ENCODE assay signal across 8 cellular contexts in the genomic region with DNA sequence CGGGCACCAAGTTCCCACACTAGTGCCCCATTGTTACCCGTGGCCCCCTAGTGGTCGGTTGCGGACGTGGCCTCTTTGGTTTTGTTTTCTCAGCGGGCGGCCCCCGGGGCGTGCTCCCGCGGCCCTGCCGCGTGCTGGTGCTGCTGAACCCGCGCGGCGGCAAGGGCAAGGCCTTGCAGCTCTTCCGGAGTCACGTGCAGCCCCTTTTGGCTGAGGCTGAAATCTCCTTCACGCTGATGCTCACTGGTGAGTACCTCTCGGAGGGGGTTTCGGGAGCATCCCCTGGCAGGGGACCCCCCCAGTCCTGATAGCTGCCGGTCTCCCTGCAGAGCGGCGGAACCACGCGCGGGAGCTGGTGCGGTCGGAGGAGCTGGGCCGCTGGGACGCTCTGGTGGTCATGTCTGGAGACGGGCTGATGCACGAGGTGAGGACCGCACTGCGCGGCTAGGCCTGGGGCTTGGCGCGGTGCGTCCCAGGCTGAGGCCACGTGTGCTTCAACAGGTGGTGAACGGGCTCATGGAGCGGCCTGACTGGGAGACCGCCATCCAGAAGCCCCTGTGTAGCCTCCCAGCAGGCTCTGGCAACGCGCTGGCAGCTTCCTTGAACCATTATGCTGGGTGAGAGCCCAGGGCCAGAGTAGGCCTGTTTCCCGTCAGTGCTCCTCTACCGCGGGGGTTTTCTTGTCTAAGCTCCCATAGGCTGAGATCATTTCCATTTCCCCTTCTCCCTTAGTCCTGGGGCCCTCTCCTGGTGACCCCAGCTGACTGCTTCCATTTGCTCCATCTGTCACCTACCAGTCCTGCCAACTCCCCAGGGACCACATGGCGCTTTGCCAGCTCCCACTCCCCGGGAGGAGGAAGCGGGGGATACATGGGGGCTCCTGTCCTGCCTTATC. TPM values are rescaled to one million over a fixed set of nuclear protein-coding genes. Genes with fewer than 3 reads are reported as not detected.
DNase-seq lines count a peak whose midpoint lies in the region; ATAC-seq and TF ChIP-seq lines count a peak whose summit lies in the region.

No MANE protein-coding gene starts in this region.

- H3K9me2 ChIP-seq in SK-N-SH: no peaks in the 10 kb centered on the region

- H3K9ac ChIP-seq in SK-N-SH: peak overlapping the region; percentile 82; the same call in 1 of the 2 replicates

- ATAC-seq in psoas muscle (peak; percentile 52 to 76 (median 56)), HG02840 (IDR thresholded peaks at IDR 0.05; ENCODE audit: low FRiP score, unreplicated experiment) (no peak)

- intact Hi-C loops in psoas muscle (cut with DNase I): no loop called here

- peaks cover 5 to 7% of the 10 kb centered on the region in 2 experiments for H3K36me3 ChIP-seq in SK-N-SH (replicated peaks in 1 of 2; ENCODE audit: control insufficient read depth in 1 of 2, insufficient read depth in 2 of 2, low read length in 1 of 2)
- H3K36me3 ChIP-seq in psoas muscle (ENCODE audit: insufficient read depth in 1 of 2, low read depth in 1 of 2): peaks cover 0 to 23% of the 10 kb centered on the region in 2 donors
- H3K36me3 ChIP-seq in urinary bladder (ENCODE audit: insufficient read depth): peaks cover 4% of the 10 kb centered on the region

- no peak for TF ChIP-seq EP300 in SK-N-SH (IDR thresholded peaks at IDR 0.05; ENCODE audit: borderline replicate concordance in 1 of 2, low read depth in 1 of 2, low read length in 1 of 2)

- peak; percentile 70 for DNase-seq in DMS153 treated with DMSO at 0.1 percent for 48 hours (lab: John Stamatoyannopoulos, UW; ENCODE audit: unreplicated experiment)
- peak; percentile 89 for DNase-seq in KBM-7
- peak; percentile 96 for DNase-seq in SK-N-SH
- DNase-seq in activated naive CD4-positive, alpha-beta T cell (lab: John Stamatoyannopoulos, UW): peak; percentile 38 to 75 (median 66)
- peak; percentile 88 for DNase-seq in glomerular visceral epithelial cell (ENCODE audit: extremely low spot score)
- peak; percentile 87 to 90 for DNase-seq in psoas muscle

- in situ Hi-C loops in KBM-7 (cut with MboI; ENCODE audit: low pct_unique_long_range_greater_than_20kb, low sequenced_read_pairs): no loop called here

- peak; percentile 98 for TF ChIP-seq CTCF in SK-N-SH (IDR thresholded peaks at IDR 0.05)
- TF ChIP-seq CTCF in psoas muscle (IDR thresholded peaks at IDR 0.05): peak; percentile 80

- H4K20me1 ChIP-seq in SK-N-SH (ENCODE audit: insufficient read depth): peaks cover 22% of the 10 kb centered on the region; the same call in 1 of the 2 replicates

- CTCF ChIA-PET in SK-N-SH (lab: Yijun Ruan, JAX): interaction anchor here (0.5 to 13.8 kb wide), 56 partner anchors 10 to 407 kb away, joined by 3 to 312 read pairs (median 6); partner anchors contain the start of genes AANAT, ACOX1, EXOC7 and PRPSAP1

- H3K4me3 ChIP-seq in SK-N-SH (ENCODE audit: low read depth in 2 of 2, low read length in 1 of 2) (peak overlapping the region; percentile 53 to 78), psoas muscle (peak overlapping the region; percentile 74), urinary bladder (ENCODE audit: low read depth, low read length) (peak overlapping the region; percentile 10)

- POLR2A ChIA-PET in SK-N-SH (lab: Yijun Ruan, JAX): interaction anchor here (0.5 to 5.0 kb wide), 2 partner anchors 33 to 69 kb away, joined by 3 to 39 read pairs; partner anchors contain the start of gene PRPSAP1

- H3K27ac ChIP-seq in SK-N-SH (ENCODE audit: low read depth in 2 of 2, low read length in 1 of 2) (peak overlapping the region in 1 of 2 experiments; percentile 80; a peak in 1 of 4 replicates), psoas muscle (no peak overlapping the region), urinary bladder (ENCODE audit: low read depth) (no peak overlapping the region)

- peak overlapping the region; percentile 86 for H2AFZ ChIP-seq in SK-N-SH (ENCODE audit: low read depth)

- H3K9me3 ChIP-seq in SK-N-SH (no peaks in the 10 kb centered on the region), psoas muscle (no peaks in the 10 kb centered on the region)

- peak overlapping the region; percentile 89 for H3K4me2 ChIP-seq in SK-N-SH

- H3K27me3 ChIP-seq in SK-N-SH (ENCODE audit: insufficient read depth) (no peaks in the 10 kb centered on the region), psoas muscle (ENCODE audit: insufficient read depth in 3 of 3, low read length in 2 of 3) (no peaks in the 10 kb centered on the region)

- TF ChIP-seq RAD21 in SK-N-SH (IDR thresholded peaks at IDR 0.05; ENCODE audit: low read length): peak; percentile 56

- WGBS in SK-N-SH (ENCODE audit: low lambda C conversion rate): 53% methylated on average over 42 of the region's 52 CpGs
- WGBS in psoas muscle, 3 donors: 20 to 24% (median 22%) methylated on average over 52 of the region's 52 CpGs
- WGBS in urinary bladder: 24% methylated on average over 52 of the region's 52 CpGs

- peaks cover 23% of the 10 kb centered on the region for H3F3A ChIP-seq in SK-N-SH (replicated peaks; ENCODE audit: insufficient read depth)

- H3K4me1 ChIP-seq in SK-N-SH (ENCODE audit: control insufficient read depth in 1 of 2, insufficient read depth in 2 of 2, low read depth in 1 of 2, low read length in 1 of 2): peaks cover 0 to 40% of the 10 kb centered on the region in 2 experiments; a peak in 1 of 4 replicates
- peaks cover 15% of the 10 kb centered on the region for H3K4me1 ChIP-seq in psoas muscle
- no peaks in the 10 kb centered on the region for H3K4me1 ChIP-seq in urinary bladder (ENCODE audit: insufficient read depth)

- H3K79me2 ChIP-seq in SK-N-SH (ENCODE audit: insufficient read depth): peaks cover 28% of the 10 kb centered on the region; the same call in 1 of the 2 replicates

TF ChIP-seq in SK-N-SH, 30 proteins besides CTCF, POLR2A, EP300 and RAD21:
- TF ChIP-seq FOXJ3 (CRISPR knock-in tag; IDR thresholded peaks at IDR 0.05): 0 out of 2 replicates have a peak, but pooled peaks have one; percentile 24
- no peak for TF ChIP-seq MXI1 (IDR thresholded peaks at IDR 0.05; ENCODE audit: low read depth, low read length)
- peak; percentile 86 for TF ChIP-seq MAX (IDR thresholded peaks at IDR 0.05; ENCODE audit: low read depth)
- no peak for TF ChIP-seq GATA2 (CRISPR knock-in tag; IDR thresholded peaks at IDR 0.05)
- TF ChIP-seq SMC3 (IDR thresholded peaks at IDR 0.05; ENCODE audit: low read depth, low read length): peak; percentile 75
- TF ChIP-seq ELF1 (IDR thresholded peaks at IDR 0.05): no peak
- peak; percentile 36; the same call in 1 of the 2 replicates for TF ChIP-seq RCOR1 (IDR thresholded peaks at IDR 0.05; ENCODE audit: low read length)
- TF ChIP-seq NFIC (IDR thresholded peaks at IDR 0.05; ENCODE audit: borderline replicate concordance): no peak
- no peak for TF ChIP-seq REST (IDR thresholded peaks at IDR 0.05; ENCODE audit: low read depth, low read length)
- 0 out of 2 replicates have a peak, but pooled peaks have one; percentile 35 for TF ChIP-seq TAF1 (IDR thresholded peaks at IDR 0.05; ENCODE audit: borderline replicate concordance, low read depth, low read length)
TF ChIP-seq in SK-N-SH: peak in this region for 5.

RNA-seq across cellular contexts. Expression of gene SPHK1, which starts 1.7 kb away (rescaled TPM):
- polyA plus RNA-seq in SK-N-SH (2012; rRNA removed) (7.7 and 12.3 TPM in 2 replicates), psoas muscle (10 to 100 TPM in 1 of 3 donors, 1 to 10 TPM in 2; 1.3 to 21.3 (median 3.1) TPM), urinary bladder (12.6 TPM)
- 3.4 and 5.6 TPM in 2 replicates for polyA plus RNA-seq in SK-N-SH (2012; cell fraction: cytosol; rRNA removed)
- 43.8 and 66.0 TPM in 2 replicates for polyA plus RNA-seq in SK-N-SH (2012; cell fraction: nucleus; rRNA removed)
- total RNA-seq in psoas muscle (1 to 10 TPM in 3 of 4 donors, under 1 TPM in 1; 0.90 to 5.3 (median 2.6) TPM), urinary bladder (3.8 TPM)

RNA-seq across cellular contexts. Expression of gene PRPSAP1, which starts 32.4 kb away (rescaled TPM):
- polyA plus RNA-seq in SK-N-SH (2012; rRNA removed) (118 and 125 TPM in 2 replicates), psoas muscle (10 to 100 TPM in 2 of 3 donors, 1 to 10 TPM in 1; 9.5 to 24.7 (median 12.3) TPM), urinary bladder (40.5 TPM)
- polyA plus RNA-seq in SK-N-SH (2012; cell fraction: cytosol; rRNA removed): 105 and 114 TPM in 2 replicates
- polyA plus RNA-seq in SK-N-SH (2012; cell fraction: nucleus; rRNA removed): 216 and 280 TPM in 2 replicates
- total RNA-seq in psoas muscle (10 to 100 TPM; 14.8 to 20.0 (median 18.1) TPM), urinary bladder (38.9 TPM)

Comparison
In these comparisons a context has a peak if more than half of its experiments do, and no peak if none do; other contexts are left out.
1. H3K4me3 ChIP-seq: peak in every context shown above with its lines; median percentile 74 in psoas muscle; 66 in SK-N-SH; 10 in urinary bladder.